In genomic region chr20:58467572-58468330, GRCh38 we compare ENCODE assay signal across 32 cellular contexts. TPM values are rescaled to one million over a fixed set of nuclear protein-coding genes. Genes with fewer than 3 reads are reported as not detected.
DNase-seq lines count a peak whose midpoint lies in the region; ATAC-seq and TF ChIP-seq lines count a peak whose summit lies in the region.
"Had no signal": no experiment of that assay in that cellular context is flagged by ENCODE, and none has a peak within 500 bp of the region (broad histone marks: within the 10 kb centered on the region; RNA-seq: fewer than 3 reads in every experiment).

No MANE protein-coding gene starts in this region.

- intact Hi-C loops in uterus (cut with DNase I; ENCODE audit: low total_unique reads) = no loop called here

- H3K27ac ChIP-seq in muscle layer of colon (ENCODE audit: low read depth, low read length) (peak overlapping the region; percentile 7), uterus (no peak overlapping the region)
- H3K27ac ChIP-seq: cardiac muscle cell had no signal

- H3K36me3 ChIP-seq in muscle layer of colon (ENCODE audit: insufficient read depth, low read length) (no peaks in the 10 kb centered on the region), uterus (no peaks in the 10 kb centered on the region)
- H3K36me3 ChIP-seq: cardiac muscle cell, HAP-1, transverse colon had no signal

- peaks cover 52% of the 10 kb centered on the region for H3K4me1 ChIP-seq in muscle layer of colon (ENCODE audit: insufficient read depth, low read length)
- H3K4me1 ChIP-seq in uterus = peaks cover 0 to 15% of the 10 kb centered on the region in 2 donors
- H3K4me1 ChIP-seq: HAP-1 had no signal

- no peak overlapping the region for H3K27ac Mint-ChIP-seq in stimulated activated naive CD8-positive, alpha-beta T cell treated with anti-CD3 and anti-CD28 coated beads, Interleukin-15, amount 100 ng/mL, for 72 hours
- H3K27ac Mint-ChIP-seq in WTC11 = no peak overlapping the region
- H3K27ac Mint-ChIP-seq: activated naive CD4-positive, alpha-beta T cell treated with anti-CD3 and anti-CD28 coated beads, Interleukin-2, amount 50 U/mL, for 72 hours; B cell; CD8-positive, alpha-beta T cell; memory B cell had no signal

- H3K27me3 ChIP-seq in muscle layer of colon (ENCODE audit: control insufficient read depth in 1 of 2, insufficient read depth in 2 of 2, low read length in 2 of 2) (no peaks in the 10 kb centered on the region), uterus (no peaks in the 10 kb centered on the region)
- H3K27me3 ChIP-seq: cardiac muscle cell had no signal

- peaks cover 5% of the 10 kb centered on the region; the same call in 1 of the 2 replicates for H3K36me3 Mint-ChIP-seq in WTC11
- H3K36me3 Mint-ChIP-seq: activated naive CD4-positive, alpha-beta T cell treated with anti-CD3 and anti-CD28 coated beads, Interleukin-2, amount 50 U/mL, for 72 hours; CD8-positive, alpha-beta T cell; memory B cell had no signal

- TF ChIP-seq POLR2A in uterus (IDR thresholded peaks at IDR 0.05) = no peak

- DNase-seq in stimulated activated naive CD8-positive, alpha-beta T cell treated with anti-CD3 and anti-CD28 coated beads, Interleukin-15, amount 100 ng/mL, for 72 hours = no peak
- no peak for DNase-seq in stimulated activated naive CD8-positive, alpha-beta T cell treated with anti-CD3 and anti-CD28 coated beads, Interleukin-15, Interleukin-2, amounts not matched to agents 100 U/mL and 50 U/mL, for 24 hours
- DNase-seq in WTC11 (ENCODE audit: low spot score) (no peak), uterus (peak; percentile 46 to 63), activated T-cell treated with anti-CD3 and anti-CD28 coated beads for 4 hours (no peak), NCI-H2029 (lab: John Stamatoyannopoulos, UW) (no peak)
- DNase-seq: ACHN; activated CD4-positive, alpha-beta T cell treated with anti-CD3 and anti-CD28 coated beads for 4 hours; activated effector memory CD4-positive, alpha-beta T cell treated with Interleukin-2 at 50 U/mL for 16 hours; anterior cingulate cortex; CD8-positive, alpha-beta T cell; DMS 273 treated with DMSO at 0.1 percent for 48 hours; effector memory CD4-positive, alpha-beta T cell; erythroblast; hypothalamus; NCI-H1105; NCI-H1930; NCI-H526; right cardiac atrium; Right ventricle myocardium superior; stimulated activated CD4-positive, alpha-beta T cell treated with anti-CD3 and anti-CD28 coated beads, Interleukin-2, amount 100 ng/mL, for 24 hours; SW 1271; transverse colon had no signal

- H3K4me1 Mint-ChIP-seq in stimulated activated naive CD8-positive, alpha-beta T cell treated with anti-CD3 and anti-CD28 coated beads, Interleukin-15, amount 100 ng/mL, for 72 hours = no peaks in the 10 kb centered on the region
- H3K4me1 Mint-ChIP-seq in WTC11 = 0 out of 2 replicates have a peak, but pooled peaks cover 4% of the 10 kb centered on the region
- H3K4me1 Mint-ChIP-seq: B cell, memory B cell, neural crest cell had no signal

- TF ChIP-seq CTCF in WTC11 (IDR thresholded peaks at IDR 0.05) (no peak), uterus (IDR thresholded peaks at IDR 0.05) (no peak)

- peaks cover 6% of the 10 kb centered on the region for H3K27me3 Mint-ChIP-seq in stimulated activated naive CD8-positive, alpha-beta T cell treated with anti-CD3 and anti-CD28 coated beads, Interleukin-15, amount 100 ng/mL, for 72 hours
- H3K27me3 Mint-ChIP-seq in WTC11 (ENCODE audit: low read depth) = no peaks in the 10 kb centered on the region
- H3K27me3 Mint-ChIP-seq: memory B cell had no signal

- CTCF ChIA-PET in WTC11 (lab: Charles Lee) = interaction anchor here (1.2 to 3.4 kb wide), 2 partner anchors 14 to 219 kb away, joined by 3 to 17 read pairs; no protein-coding TSS in a partner anchor

- no peak overlapping the region for H3K4me3 Mint-ChIP-seq in stimulated activated naive CD8-positive, alpha-beta T cell treated with anti-CD3 and anti-CD28 coated beads, Interleukin-15, amount 100 ng/mL, for 72 hours
- H3K4me3 Mint-ChIP-seq in WTC11 = no peak overlapping the region
- H3K4me3 Mint-ChIP-seq: B cell; CD8-positive, alpha-beta T cell; IgD-negative memory B cell; memory B cell; neural crest cell had no signal

- peak; percentile 28 for ATAC-seq in stimulated activated naive CD8-positive, alpha-beta T cell treated with anti-CD3 and anti-CD28 coated beads, Interleukin-15, amount 100 ng/mL, for 72 hours
- ATAC-seq in stimulated activated naive CD8-positive, alpha-beta T cell treated with anti-CD3 and anti-CD28 coated beads, Interleukin-15, Interleukin-2, amounts not matched to agents 100 U/mL and 50 U/mL, for 24 hours = no peak
- ATAC-seq in WTC11 (peak; percentile 22; the same call in 1 of the 2 replicates), HG03571 (IDR thresholded peaks at IDR 0.05; ENCODE audit: unreplicated experiment) (no peak)
- ATAC-seq: CD8-positive, alpha-beta T cell; right cardiac atrium had no signal

- POLR2A ChIA-PET in WTC11 (lab: Charles Lee) = interaction anchor here (1.5 kb wide), 1 partner anchor 238 kb away, joined by 3 read pairs; no protein-coding TSS in a partner anchor

- H3K9ac ChIP-seq in muscle layer of colon (ENCODE audit: low read length) = no peak overlapping the region

- no peaks in the 10 kb centered on the region for H3K9me3 Mint-ChIP-seq in stimulated activated naive CD8-positive, alpha-beta T cell treated with anti-CD3 and anti-CD28 coated beads, Interleukin-15, amount 100 ng/mL, for 72 hours
- peaks cover 5% of the 10 kb centered on the region; the same call in 1 of the 2 replicates for H3K9me3 Mint-ChIP-seq in WTC11
- H3K9me3 Mint-ChIP-seq: activated naive CD4-positive, alpha-beta T cell treated with anti-CD3 and anti-CD28 coated beads, Interleukin-2, amount 50 U/mL, for 72 hours; CD8-positive, alpha-beta T cell; IgD-negative memory B cell; memory B cell; neural crest cell had no signal

- H3K4me3 ChIP-seq in muscle layer of colon (ENCODE audit: low read depth in 1 of 2, low read length in 2 of 2) (no peak overlapping the region), uterus (no peak overlapping the region)
- H3K4me3 ChIP-seq: cardiac muscle cell, HAP-1, transverse colon had no signal

- no peaks in the 10 kb centered on the region for H3K9me3 ChIP-seq in muscle layer of colon (ENCODE audit: low read length)
- no peaks in the 10 kb centered on the region for H3K9me3 ChIP-seq in uterus
- H3K9me3 ChIP-seq: HAP-1, transverse colon had no signal

TF ChIP-seq in WTC11, 78 proteins besides CTCF, POLR2A, EP300 and RAD21 (continues in another document):
- TF ChIP-seq FOXP1 (CRISPR knock-in tag; IDR thresholded peaks at IDR 0.05; ENCODE audit: borderline replicate concordance) (no peak), MXD4 (CRISPR knock-in tag; IDR thresholded peaks at IDR 0.05; ENCODE audit: borderline replicate concordance) (no peak), FOXK1 (CRISPR knock-in tag; IDR thresholded peaks at IDR 0.05) (no peak), ZNF263 (CRISPR knock-in tag; IDR thresholded peaks at IDR 0.05; ENCODE audit: low read depth) (no peak), PREB (CRISPR knock-in tag; IDR thresholded peaks at IDR 0.05; ENCODE audit: borderline replicate concordance) (no peak), TP53 (CRISPR knock-in tag; IDR thresholded peaks at IDR 0.05) (no peak), ZBTB21 (CRISPR knock-in tag; IDR thresholded peaks at IDR 0.05; ENCODE audit: borderline replicate concordance) (no peak), CBFB (CRISPR knock-in tag; IDR thresholded peaks at IDR 0.05; ENCODE audit: low read depth) (no peak), PRRX2 (CRISPR knock-in tag; IDR thresholded peaks at IDR 0.05) (no peak), CDX4 (CRISPR knock-in tag; IDR thresholded peaks at IDR 0.05; ENCODE audit: borderline replicate concordance) (no peak), NR2C2 (CRISPR knock-in tag; IDR thresholded peaks at IDR 0.05) (no peak), TCF7 (CRISPR knock-in tag; IDR thresholded peaks at IDR 0.05; ENCODE audit: low read depth) (no peak), ZNF219 (CRISPR knock-in tag; IDR thresholded peaks at IDR 0.05; ENCODE audit: borderline replicate concordance) (no peak), ZNF138 (CRISPR knock-in tag; conservative IDR thresholded peaks at IDR 0.05) (no peak), CREM (CRISPR knock-in tag; IDR thresholded peaks at IDR 0.05) (no peak), FOXJ3 (CRISPR knock-in tag; IDR thresholded peaks at IDR 0.05; ENCODE audit: borderline replicate concordance) (no peak), KAT7 (CRISPR knock-in tag; IDR thresholded peaks at IDR 0.05; ENCODE audit: borderline replicate concordance) (no peak), RORB (CRISPR knock-in tag; IDR thresholded peaks at IDR 0.05) (no peak)

RNA-seq across cellular contexts. Expression of gene APCDD1L, which starts 47.4 kb away (rescaled TPM):
- 2.4 to 3.2 TPM (median 2.5 TPM) in 3 replicates for total RNA-seq in WTC11 (2021)
- total RNA-seq in uterus = 1 to 10 TPM in 2 of 4 donors, under 1 TPM in 1, not detected in 1; 0.59 to 2.1 (median 1.1) TPM
- total RNA-seq: activated naive CD4-positive, alpha-beta T cell treated with anti-CD3 and anti-CD28 coated beads, Interleukin-2, amount 50 U/mL, for 72 hours; B cell; CD8-positive, alpha-beta T cell; neural crest cell had no signal

Comparison
In these comparisons a context has a peak if more than half of its experiments do, and no peak if none do; other contexts are left out.
1. ATAC-seq: peak in stimulated activated naive CD8-positive, alpha-beta T cell treated with anti-CD3 and anti-CD28 coated beads, Interleukin-15, amount 100 ng/mL, for 72 hours (single experiment) and WTC11 (single experiment); none in stimulated activated naive CD8-positive, alpha-beta T cell treated with anti-CD3 and anti-CD28 coated beads, Interleukin-15, Interleukin-2, amounts not matched to agents 100 U/mL and 50 U/mL, for 24 hours (single experiment) and HG03571 (single experiment).
2. DNase-seq: peak in uterus (2 of 2); none in stimulated activated naive CD8-positive, alpha-beta T cell treated with anti-CD3 and anti-CD28 coated beads, Interleukin-15, amount 100 ng/mL, for 72 hours (0 of 2), stimulated activated naive CD8-positive, alpha-beta T cell treated with anti-CD3 and anti-CD28 coated beads, Interleukin-15, Interleukin-2, amounts not matched to agents 100 U/mL and 50 U/mL, for 24 hours (single experiment), WTC11 (single experiment), activated T-cell treated with anti-CD3 and anti-CD28 coated beads for 4 hours (single experiment) and NCI-H2029 (single experiment).